Comparison of ENCODE assay signal across 1 cellular context in the genomic region with DNA sequence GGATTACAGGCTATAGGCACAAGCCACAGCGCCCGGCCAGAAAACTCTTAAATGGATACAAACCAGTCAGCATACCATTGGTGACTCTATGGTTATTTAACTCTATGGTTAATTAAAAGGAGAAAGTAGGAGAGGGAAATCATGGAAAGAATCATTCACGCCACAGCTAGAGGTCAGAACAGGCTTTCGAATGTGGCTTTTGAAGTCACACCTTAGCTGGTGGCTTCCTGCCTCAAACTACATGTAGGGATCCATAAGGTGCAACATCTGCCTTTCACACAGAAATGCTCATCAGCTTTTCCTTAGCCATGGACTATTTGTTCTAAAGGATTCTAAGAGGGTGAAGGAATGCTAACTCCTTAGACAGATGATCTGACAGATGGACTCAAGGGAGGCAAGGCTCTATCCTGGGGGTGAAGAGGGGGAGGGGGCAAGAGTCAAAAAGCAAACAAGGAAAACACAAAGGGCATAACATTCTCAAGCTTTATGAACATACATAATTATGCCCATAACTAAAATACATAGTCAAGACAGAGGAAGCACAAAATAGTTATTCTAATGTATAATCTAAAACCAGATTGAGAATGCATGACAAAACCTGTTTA.
TF ChIP-seq lines count a peak whose summit lies in the region.

No MANE protein-coding gene starts in this region.

TF ChIP-seq in A549, 52 proteins besides CTCF, POLR2A, EP300 and RAD21 (continued from another document):
- TF ChIP-seq, protein P1, sequence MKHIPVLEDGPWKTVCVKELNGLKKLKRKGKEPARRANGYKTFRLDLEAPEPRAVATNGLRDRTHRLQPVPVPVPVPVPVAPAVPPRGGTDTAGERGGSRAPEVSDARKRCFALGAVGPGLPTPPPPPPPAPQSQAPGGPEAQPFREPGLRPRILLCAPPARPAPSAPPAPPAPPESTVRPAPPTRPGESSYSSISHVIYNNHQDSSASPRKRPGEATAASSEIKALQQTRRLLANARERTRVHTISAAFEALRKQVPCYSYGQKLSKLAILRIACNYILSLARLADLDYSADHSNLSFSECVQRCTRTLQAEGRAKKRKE (CRISPR knock-in tag; IDR thresholded peaks at IDR 0.05; ENCODE audit: low read depth): no peak
TF ChIP-seq in A549: peak in this region for 0.
